ENCODE assay signal across 21 cellular contexts in genomic region chr3:67416703-67417102, GRCh38.
DNase-seq lines count a peak whose midpoint lies in the region; ATAC-seq, FAIRE-seq and TF ChIP-seq lines count a peak whose summit lies in the region.
"Had no signal": no experiment of that assay in that cellular context is flagged by ENCODE, and none has a peak within 500 bp of the region (broad histone marks: within the 10 kb centered on the region; RNA-seq: fewer than 3 reads in every experiment).

No MANE protein-coding gene starts in this region.

- H3K36me3 Mint-ChIP-seq in GM23338 (ENCODE audit: low read depth) (peaks cover 13% of the 10 kb centered on the region; the same call in 2 of the 3 replicates), endodermal cell (ENCODE audit: low read depth) (peaks cover 10% of the 10 kb centered on the region), progenitor cell of endocrine pancreas (ENCODE audit: insufficient read depth) (peaks cover 4% of the 10 kb centered on the region)
- peaks cover 37 to 85% (median 59%) of the 10 kb centered on the region in 5 donors for H3K36me3 Mint-ChIP-seq in naive thymus-derived CD4-positive, alpha-beta T cell

- H3K9me3 ChIP-seq in SK-N-SH (0 out of 2 replicates have a peak, but pooled peaks cover 12% of the 10 kb centered on the region), endodermal cell (ENCODE audit: control insufficient read depth, low read length) (peaks cover 6% of the 10 kb centered on the region)
- H3K9me3 ChIP-seq in naive thymus-derived CD4-positive, alpha-beta T cell (ENCODE audit: control insufficient read depth in 2 of 3, low read length in 3 of 3) = peaks cover 0 to 6% (median 0%) of the 10 kb centered on the region in 3 experiments
- H3K9me3 ChIP-seq: testis had no signal

- H3K4me1 ChIP-seq in GM23338 (ENCODE audit: insufficient read depth) (no peaks in the 10 kb centered on the region), SK-N-SH (ENCODE audit: control insufficient read depth in 1 of 2, insufficient read depth in 2 of 2, low read depth in 1 of 2, low read length in 1 of 2) (peaks cover 0 to 2% of the 10 kb centered on the region in 2 experiments; a peak in 1 of 4 replicates), endodermal cell (ENCODE audit: control insufficient read depth, insufficient read depth, low read length) (no peaks in the 10 kb centered on the region)
- no peaks in the 10 kb centered on the region for H3K4me1 ChIP-seq in naive thymus-derived CD4-positive, alpha-beta T cell (ENCODE audit: control insufficient read depth in 2 of 2, insufficient read depth in 2 of 2, low read length in 2 of 2)
- H3K4me1 ChIP-seq: testis, vagina had no signal

- H3K4me1 Mint-ChIP-seq in GM23338 (no peaks in the 10 kb centered on the region), endodermal cell (no peaks in the 10 kb centered on the region), progenitor cell of endocrine pancreas (ENCODE audit: low read depth) (peaks cover 9% of the 10 kb centered on the region)
- H3K4me1 Mint-ChIP-seq in naive thymus-derived CD4-positive, alpha-beta T cell = peaks cover 0 to 33% (median 10%) of the 10 kb centered on the region in 7 donors
- H3K4me1 Mint-ChIP-seq: stimulated activated memory B cell treated with anti-CD40 and anti-IgM and Interleukin-4, amounts not matched to agents 10 μg/mL and 1 μg/mL and 100 μg/mL, for 72 hours had no signal

- H3F3A ChIP-seq in GM23338 (replicated peaks; ENCODE audit: low read depth) = no peaks in the 10 kb centered on the region
- peaks cover 16% of the 10 kb centered on the region for H3F3A ChIP-seq in SK-N-SH (replicated peaks; ENCODE audit: insufficient read depth)

- H3K79me2 ChIP-seq in GM23338 (replicated peaks; ENCODE audit: insufficient read depth) = no peaks in the 10 kb centered on the region
- no peaks in the 10 kb centered on the region for H3K79me2 ChIP-seq in SK-N-SH (ENCODE audit: insufficient read depth)

- ATAC-seq in GM23338 (no peak), HG03439 (IDR thresholded peaks at IDR 0.05; ENCODE audit: unreplicated experiment) (no peak)
- no peak for ATAC-seq in naive thymus-derived CD4-positive, alpha-beta T cell
- ATAC-seq: activated CD8-positive, alpha-beta T cell treated with anti-CD3 and anti-CD28 coated beads for 36 hours; esophagus mucosa; naive thymus-derived CD8-positive, alpha-beta T cell; stimulated activated memory B cell treated with anti-CD40 and anti-IgM and Interleukin-4, amounts not matched to agents 10 μg/mL and 1 μg/mL and 100 μg/mL, for 72 hours had no signal

- TF ChIP-seq EP300 in SK-N-SH (IDR thresholded peaks at IDR 0.05; ENCODE audit: borderline replicate concordance in 1 of 2, low read depth in 1 of 2, low read length in 1 of 2) = no peak

- no peak for TF ChIP-seq RAD21 in SK-N-SH (IDR thresholded peaks at IDR 0.05; ENCODE audit: low read length)

- H3K9ac ChIP-seq in SK-N-SH = no peak overlapping the region
- H3K9ac ChIP-seq in endodermal cell (ENCODE audit: extremely low read depth, low read length, poor library complexity, severe bottlenecking) = no peak overlapping the region

- H3K27ac ChIP-seq in GM23338 (ENCODE audit: low read depth) (no peak overlapping the region), SK-N-SH (ENCODE audit: low read depth in 2 of 2, low read length in 1 of 2) (peak overlapping the region in 1 of 2 experiments; percentile 20; a peak in 1 of 4 replicates), endodermal cell (ENCODE audit: low read depth, low read length) (no peak overlapping the region)
- H3K27ac ChIP-seq in naive thymus-derived CD4-positive, alpha-beta T cell (ENCODE audit: low read depth, low read length) = no peak overlapping the region
- H3K27ac ChIP-seq: testis, vagina had no signal

- intact Hi-C loops in naive thymus-derived CD4-positive, alpha-beta T cell (cut with micrococcal nuclease) = no loop called here

- no peaks in the 10 kb centered on the region for H4K20me1 ChIP-seq in GM23338 (replicated peaks; ENCODE audit: insufficient read depth)
- H4K20me1 ChIP-seq in SK-N-SH (ENCODE audit: insufficient read depth) = no peaks in the 10 kb centered on the region

- no peaks in the 10 kb centered on the region for H3K36me3 ChIP-seq in GM23338 (ENCODE audit: insufficient read depth)
- H3K36me3 ChIP-seq in SK-N-SH (replicated peaks in 1 of 2; ENCODE audit: control insufficient read depth in 1 of 2, insufficient read depth in 2 of 2, low read length in 1 of 2) = peaks cover 0 to 7% of the 10 kb centered on the region in 2 experiments
- no peaks in the 10 kb centered on the region for H3K36me3 ChIP-seq in endodermal cell (ENCODE audit: control insufficient read depth, insufficient read depth, low read length)
- peaks cover 0 to 17% (median 0%) of the 10 kb centered on the region in 3 experiments for H3K36me3 ChIP-seq in naive thymus-derived CD4-positive, alpha-beta T cell (ENCODE audit: control insufficient read depth in 2 of 3, insufficient read depth in 3 of 3, low read length in 3 of 3)

- H3K27me3 ChIP-seq in GM23338 (ENCODE audit: insufficient read depth) (no peaks in the 10 kb centered on the region), SK-N-SH (ENCODE audit: insufficient read depth) (no peaks in the 10 kb centered on the region), endodermal cell (ENCODE audit: control insufficient read depth, insufficient read depth, low read length, poor library complexity, severe bottlenecking) (no peaks in the 10 kb centered on the region)
- no peaks in the 10 kb centered on the region for H3K27me3 ChIP-seq in naive thymus-derived CD4-positive, alpha-beta T cell (ENCODE audit: control insufficient read depth in 2 of 2, insufficient read depth in 2 of 2, low read length in 2 of 2)
- H3K27me3 ChIP-seq: testis, vagina had no signal

- H2AFZ ChIP-seq in GM23338 = no peak overlapping the region
- H2AFZ ChIP-seq in SK-N-SH (ENCODE audit: low read depth) = no peak overlapping the region

- no peaks in the 10 kb centered on the region; the same call in 1 of the 2 replicates for H3K9me2 ChIP-seq in GM23338 (ENCODE audit: insufficient read depth)
- H3K9me2 ChIP-seq in SK-N-SH = no peaks in the 10 kb centered on the region

- FAIRE-seq in RCC 7860 (lab: Jason Lieb, UNC) = no peak

- POLR2A ChIA-PET in SK-N-SH (lab: Yijun Ruan, JAX) = no interaction called here
- POLR2A ChIA-PET in naive thymus-derived CD4-positive, alpha-beta T cell (lab: Charles Lee) = no interaction called here

- peaks cover 7% of the 10 kb centered on the region; the same call in 1 of the 3 replicates for H3K9me3 Mint-ChIP-seq in GM23338
- peaks cover 11% of the 10 kb centered on the region for H3K9me3 Mint-ChIP-seq in endodermal cell
- peaks cover 5% of the 10 kb centered on the region for H3K9me3 Mint-ChIP-seq in progenitor cell of endocrine pancreas (ENCODE audit: low read depth)
- peaks cover 4 to 27% (median 21%) of the 10 kb centered on the region in 11 donors for H3K9me3 Mint-ChIP-seq in naive thymus-derived CD4-positive, alpha-beta T cell

- H3K27me3 Mint-ChIP-seq in GM23338 (ENCODE audit: insufficient read depth, low read depth, poor library complexity) (no peaks in the 10 kb centered on the region), endodermal cell (ENCODE audit: insufficient read depth) (no peaks in the 10 kb centered on the region), progenitor cell of endocrine pancreas (no peaks in the 10 kb centered on the region)
- H3K27me3 Mint-ChIP-seq in naive thymus-derived CD4-positive, alpha-beta T cell = no peaks in the 10 kb centered on the region
- H3K27me3 Mint-ChIP-seq: activated CD8-positive, alpha-beta T cell treated with anti-CD3 and anti-CD28 coated beads for 36 hours; CD8-positive, alpha-beta memory T cell; naive thymus-derived CD8-positive, alpha-beta T cell; stimulated activated memory B cell treated with anti-CD40 and anti-IgM and Interleukin-4, amounts not matched to agents 10 μg/mL and 1 μg/mL and 100 μg/mL, for 72 hours had no signal

- DNase-seq in GM23338 (ENCODE audit: low spot score) (no peak), SK-N-SH (no peak), endodermal cell (no peak), progenitor cell of endocrine pancreas (ENCODE audit: low spot score, unreplicated experiment) (no peak), RCC 7860 (ENCODE audit: low spot score) (no peak)
- no peak for DNase-seq in naive thymus-derived CD4-positive, alpha-beta T cell
- DNase-seq: activated CD8-positive, alpha-beta T cell treated with anti-CD3 and anti-CD28 coated beads for 36 hours; activated T-cell treated with anti-CD3 and anti-CD28 coated beads, Interleukin-2, amount 50 U/mL, for 1 hour; CD8-positive, alpha-beta memory T cell; GF-D8; Karpas-422; naive thymus-derived CD8-positive, alpha-beta T cell; NCI-H1930; NCI-H69; stimulated activated CD4-positive, alpha-beta T cell treated with anti-CD3 and anti-CD28 coated beads, Interleukin-1b, Interleukin-23, amount 100 ng/mL, for 48 hours; T1000; testis had no signal

- CTCF ChIA-PET in SK-N-SH (lab: Yijun Ruan, JAX) = interaction anchor here (1.0 to 2.1 kb wide), 2 partner anchors 9 to 16 kb away, joined by 3 to 5 read pairs; no protein-coding TSS in a partner anchor
- CTCF ChIA-PET in naive thymus-derived CD4-positive, alpha-beta T cell (lab: Charles Lee) = no interaction called here

- H3K4me3 Mint-ChIP-seq in GM23338 = no peak overlapping the region
- H3K4me3 Mint-ChIP-seq in endodermal cell = no peak overlapping the region
- no peak overlapping the region for H3K4me3 Mint-ChIP-seq in progenitor cell of endocrine pancreas (ENCODE audit: low read depth)
- H3K4me3 Mint-ChIP-seq in naive thymus-derived CD4-positive, alpha-beta T cell = no peak overlapping the region
- H3K4me3 Mint-ChIP-seq: activated CD8-positive, alpha-beta T cell treated with anti-CD3 and anti-CD28 coated beads for 36 hours; CD8-positive, alpha-beta memory T cell; naive thymus-derived CD8-positive, alpha-beta T cell; stimulated activated memory B cell treated with anti-CD40 and anti-IgM and Interleukin-4, amounts not matched to agents 10 μg/mL and 1 μg/mL and 100 μg/mL, for 72 hours had no signal

- peak; percentile 14 to 45; a peak in 2 of 4 replicates for TF ChIP-seq CTCF in GM23338 (conservative IDR thresholded peaks at IDR 0.05; ENCODE audit: low read depth in 2 of 2)
- TF ChIP-seq CTCF in SK-N-SH (IDR thresholded peaks at IDR 0.05) = peak; percentile 42
- TF ChIP-seq CTCF in endodermal cell (conservative IDR thresholded peaks at IDR 0.05) = peak; percentile 50
- TF ChIP-seq CTCF in progenitor cell of endocrine pancreas (IDR thresholded peaks at IDR 0.05; ENCODE audit: unreplicated experiment) = peak; percentile 15

- H3K27ac Mint-ChIP-seq in GM23338 (no peak overlapping the region), endodermal cell (no peak overlapping the region), progenitor cell of endocrine pancreas (no peak overlapping the region)
- H3K27ac Mint-ChIP-seq in naive thymus-derived CD4-positive, alpha-beta T cell = no peak overlapping the region
- H3K27ac Mint-ChIP-seq: activated CD8-positive, alpha-beta T cell treated with anti-CD3 and anti-CD28 coated beads for 36 hours; stimulated activated memory B cell treated with anti-CD40 and anti-IgM and Interleukin-4, amounts not matched to agents 10 μg/mL and 1 μg/mL and 100 μg/mL, for 72 hours had no signal

- 88% methylated on average over 1 of the region's 1 CpG for WGBS in SK-N-SH (ENCODE audit: low lambda C conversion rate)
- WGBS in endodermal cell (ENCODE audit: insufficient coverage in 1 of 2, insufficient read length in 1 of 2), 2 experiments = 100% methylated on average over 1 of the region's 1 CpG; no CpG with 5 or more reads in 1 of the 2 experiments

- no peak overlapping the region for H3K4me2 ChIP-seq in GM23338
- no peak overlapping the region for H3K4me2 ChIP-seq in SK-N-SH

- no peak overlapping the region for H3K4me3 ChIP-seq in GM23338
- H3K4me3 ChIP-seq in SK-N-SH (ENCODE audit: low read depth in 2 of 2, low read length in 1 of 2) = no peak overlapping the region
- no peak overlapping the region for H3K4me3 ChIP-seq in endodermal cell (ENCODE audit: low read length)
- H3K4me3 ChIP-seq in naive thymus-derived CD4-positive, alpha-beta T cell (ENCODE audit: low read length) = no peak overlapping the region
- H3K4me3 ChIP-seq: testis, vagina had no signal
